ENCODE assay signal across 1 cellular context in genomic region chr21:46294647-46295176, GRCh38.
TF ChIP-seq lines count a peak whose summit lies in the region.

No MANE protein-coding gene starts in this region.

TF ChIP-seq in H1, 55 proteins besides CTCF, POLR2A, EP300 and RAD21:
- no peak for TF ChIP-seq CREB1 (IDR thresholded peaks at IDR 0.05)
- TF ChIP-seq KDM1A (IDR thresholded peaks at IDR 0.05; ENCODE audit: borderline replicate concordance, low read length): no peak
- no peak for TF ChIP-seq SIN3A (conservative IDR thresholded peaks at IDR 0.05 in 1 of 2, IDR thresholded peaks at IDR 0.05 in 1 of 2; ENCODE audit: low read depth in 1 of 2, low read length in 2 of 2)
- TF ChIP-seq KDM4A (IDR thresholded peaks at IDR 0.05; ENCODE audit: low read depth, low read length, severe bottlenecking): no peak
- no peak for TF ChIP-seq KDM5A (IDR thresholded peaks at IDR 0.05; ENCODE audit: low read length)
- no peak for TF ChIP-seq BRCA1 (IDR thresholded peaks at IDR 0.05; ENCODE audit: low read depth, low read length)
- TF ChIP-seq CBX5 (IDR thresholded peaks at IDR 0.05; ENCODE audit: low read depth, low read length): no peak
- TF ChIP-seq RBBP5 (IDR thresholded peaks at IDR 0.05; ENCODE audit: borderline replicate concordance, low read depth, low read length): no peak
- no peak for TF ChIP-seq SP2 (IDR thresholded peaks at IDR 0.05; ENCODE audit: low read length)
- TF ChIP-seq CEBPB (IDR thresholded peaks at IDR 0.05; ENCODE audit: low read depth, low read length): no peak
- TF ChIP-seq E2F6 (IDR thresholded peaks at IDR 0.05): no peak
- no peak for TF ChIP-seq CBX8 (IDR thresholded peaks at IDR 0.05; ENCODE audit: borderline replicate concordance, low read depth, low read length)
- no peak for TF ChIP-seq JUN (IDR thresholded peaks at IDR 0.05; ENCODE audit: low read depth, low read length)
- TF ChIP-seq SRF (IDR thresholded peaks at IDR 0.05; ENCODE audit: low read depth, low read length): no peak
- no peak for TF ChIP-seq MAX (IDR thresholded peaks at IDR 0.05)
- no peak for TF ChIP-seq ZNF274 (IDR thresholded peaks at IDR 0.05; ENCODE audit: borderline replicate concordance, extremely low read depth, low read length)
- TF ChIP-seq GABPA (IDR thresholded peaks at IDR 0.05; ENCODE audit: borderline replicate concordance, insufficient read depth, low read length): no peak
- no peak for TF ChIP-seq CHD7 (IDR thresholded peaks at IDR 0.05; ENCODE audit: insufficient replicate concordance, low read length)
- no peak for TF ChIP-seq USF2 (IDR thresholded peaks at IDR 0.05; ENCODE audit: low read length)
- no peak for TF ChIP-seq TAF7 (optimal IDR thresholded peaks at IDR 0.05; ENCODE audit: borderline replicate concordance, low read depth, low read length)
